ENCODE assay signal across 11 cellular contexts in the genomic region with DNA sequence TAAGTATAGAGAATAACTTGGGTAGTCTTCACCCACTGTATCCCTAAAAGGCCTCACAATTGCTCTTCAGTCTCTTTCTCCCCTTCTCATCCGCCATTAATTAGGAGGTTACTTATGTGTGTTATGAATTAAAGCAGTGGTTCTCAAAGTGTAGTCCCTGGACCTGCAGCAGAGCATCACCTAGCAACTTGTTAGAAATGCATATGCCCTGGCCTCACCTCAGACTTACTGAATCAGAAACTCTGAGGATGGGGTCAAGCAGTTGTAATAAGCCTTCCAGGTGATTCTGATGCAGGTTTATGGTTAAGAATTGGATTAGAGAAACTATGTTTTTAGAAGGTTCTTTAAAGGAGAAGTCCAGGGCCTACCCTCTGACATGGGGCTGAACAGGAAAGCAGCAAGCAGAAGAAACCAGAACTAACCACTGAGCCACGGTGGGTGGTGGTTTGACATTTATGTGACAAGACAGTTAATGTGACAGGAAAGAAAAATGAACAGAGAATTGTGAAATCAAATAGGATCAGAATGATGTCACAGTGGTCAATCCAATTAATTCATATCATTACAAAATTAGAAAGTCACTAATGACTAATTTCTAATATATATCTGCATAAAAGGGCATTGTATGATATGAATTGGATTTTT. TPM values are rescaled to one million over a fixed set of nuclear protein-coding genes. Genes with fewer than 3 reads are reported as not detected.
DNase-seq lines count a peak whose midpoint lies in the region; ATAC-seq, FAIRE-seq and TF ChIP-seq lines count a peak whose summit lies in the region.
"Had no signal": no experiment of that assay in that cellular context is flagged by ENCODE, and none has a peak within 500 bp of the region (broad histone marks: within the 10 kb centered on the region; RNA-seq: fewer than 3 reads in every experiment).

No MANE protein-coding gene starts in this region.

- H3K36me3 Mint-ChIP-seq in CD4-positive, alpha-beta T cell (ENCODE audit: low read depth): no peaks in the 10 kb centered on the region

- peak overlapping the region; percentile 76; the same call in 1 of the 2 replicates for H3K4me2 ChIP-seq in GM12878 (ENCODE audit: control insufficient read depth, insufficient read depth)
- H3K4me2 ChIP-seq: KMS-11 had no signal

- H3K27ac Mint-ChIP-seq in CD4-positive, alpha-beta T cell: no peak overlapping the region

- no peaks in the 10 kb centered on the region for H3K27me3 Mint-ChIP-seq in CD4-positive, alpha-beta T cell

- no peak overlapping the region for H2AFZ ChIP-seq in GM12878 (ENCODE audit: control insufficient read depth, low read depth, low read length)

- POLR2A ChIA-PET in GM12878 (lab: Charles Lee): interaction anchor here (1.0 to 18.6 kb wide), 9 partner anchors 10 to 100 kb away, joined by 3 to 451 read pairs (median 12); a partner anchor contains a TSS
- POLR2A ChIA-PET in CD4-positive, alpha-beta T cell (lab: Charles Lee): no interaction called here

- intact Hi-C loops in GM12878 (cut with micrococcal nuclease; ENCODE audit: unreplicated experiment): loop anchor here (1.0 kb wide), 2 partner anchors 10 to 35 kb away; no protein-coding TSS in a partner anchor
- intact Hi-C loops in CD4-positive, alpha-beta T cell (cut with DNase I, micrococcal nuclease): no loop called here

- no peaks in the 10 kb centered on the region for H3K27me3 ChIP-seq in GM12878 (replicated peaks in 1 of 2; ENCODE audit: control insufficient read depth in 2 of 2, insufficient read depth in 2 of 2, low read length in 1 of 2)
- no peaks in the 10 kb centered on the region for H3K27me3 ChIP-seq in CD4-positive, alpha-beta T cell (ENCODE audit: control insufficient read depth, insufficient read depth, low read length)
- H3K27me3 ChIP-seq: pancreas had no signal

- in situ Hi-C loops in GM12878 (cut with MboI): loop anchor here (5.0 kb wide), 1 partner anchor 39 kb away; no protein-coding TSS in a partner anchor

- TF ChIP-seq EP300 in GM12878 (IDR thresholded peaks at IDR 0.05; ENCODE audit: borderline replicate concordance in 1 of 2, control insufficient read depth in 1 of 2, low read depth in 2 of 2, low read length in 2 of 2): peak; percentile 69 to 73; a peak in 2 of 4 replicates

- RAD21 ChIA-PET in GM12878 (lab: Charles Lee; ENCODE audit: unreplicated experiment): interaction anchor here (0.6 to 9.6 kb wide), 11 partner anchors 9 to 797 kb away, joined by 3 to 141 read pairs (median 60); a partner anchor contains a TSS

- ATAC-seq in GM18870 (IDR thresholded peaks at IDR 0.05; ENCODE audit: unreplicated experiment) (peak; percentile 33), HG03108 (IDR thresholded peaks at IDR 0.05; ENCODE audit: unreplicated experiment) (peak; percentile 30), GM12878 (peak; percentile 67)
- ATAC-seq in CD4-positive, alpha-beta T cell (ENCODE audit: poor library complexity): no peak

- peaks cover 60% of the 10 kb centered on the region for H3K4me1 ChIP-seq in GM12878 (ENCODE audit: control insufficient read depth, insufficient read depth, low read length)
- H3K4me1 ChIP-seq: pancreas had no signal

- DNase-seq in GM12878 (ENCODE audit: low read depth, low spot score) (peak; percentile 86), retina (peak; percentile 10), NCI-H1105 (lab: John Stamatoyannopoulos, UW) (no peak), nucleus accumbens (lab: John Stamatoyannopoulos, UW) (no peak)
- no peak for DNase-seq in stimulated activated CD4-positive, alpha-beta T cell treated with anti-CD3 and anti-CD28 coated beads, Interleukin-12 subunit alpha, Interleukin-12 subunit beta, amount 100 ng/mL, for 4 hours
- no peak for DNase-seq in CD4-positive, alpha-beta T cell
- DNase-seq: pancreas had no signal

- no peaks in the 10 kb centered on the region for H4K20me1 ChIP-seq in GM12878 (ENCODE audit: control insufficient read depth, insufficient read depth)

- no peak for TF ChIP-seq POLR2A in GM12878 (IDR thresholded peaks at IDR 0.05; ENCODE audit: low read depth, low read length)

- peak overlapping the region; percentile 93 for H3K27ac ChIP-seq in GM12878 (ENCODE audit: control insufficient read depth, insufficient read depth)
- H3K27ac ChIP-seq in CD4-positive, alpha-beta T cell (ENCODE audit: low read depth, low read length): no peak overlapping the region
- H3K27ac ChIP-seq: KMS-11 had no signal

- peak; percentile 29; the same call in 1 of the 2 replicates for TF ChIP-seq RAD21 in GM12878 (IDR thresholded peaks at IDR 0.05; ENCODE audit: insufficient read depth, low read depth, low read length)

- CTCF ChIA-PET in GM12878 (lab: Yijun Ruan, JAX): interaction anchor here (0.7 to 3.9 kb wide), 11 partner anchors 9 to 100 kb away, joined by 3 to 28 read pairs (median 11); a partner anchor contains a TSS
- CTCF ChIA-PET in CD4-positive, alpha-beta T cell (lab: Charles Lee): no interaction called here

- H3K9me3 Mint-ChIP-seq in CD4-positive, alpha-beta T cell: no peaks in the 10 kb centered on the region

- BruUV-seq in GM12878 (replicated peaks; lab: Mats Ljungman, UMichigan): TSS peak; percentile 95

- 0% methylated on average over 2 of the region's 2 CpGs for WGBS in GM12878 (ENCODE audit: insufficient coverage, insufficient replicate concordance, low lambda C conversion rate, missing lambda C conversion rate)

- peaks cover 97% of the 10 kb centered on the region for H3K79me2 ChIP-seq in GM12878 (ENCODE audit: control insufficient read depth, insufficient read depth, low read length)

- no peak for TF ChIP-seq CTCF in GM12878 (IDR thresholded peaks at IDR 0.05 in 2 of 3, conservative IDR thresholded peaks at IDR 0.05 in 1 of 3; ENCODE audit: control insufficient read depth in 2 of 3, extremely low read depth in 1 of 3, insufficient read depth in 1 of 3, low read depth in 3 of 3, low read length in 3 of 3)
- TF ChIP-seq CTCF in CD4-positive, alpha-beta T cell (IDR thresholded peaks at IDR 0.05): no peak

- no peak overlapping the region for H3K4me3 Mint-ChIP-seq in CD4-positive, alpha-beta T cell

- SMC1A ChIA-PET in GM12878 (lab: Charles Lee; ENCODE audit: uncharacterized antibody, unreplicated experiment): interaction anchor here (1.0 to 27.8 kb wide), 9 partner anchors 9 to 100 kb away, joined by 3 to 795 read pairs (median 16); a partner anchor contains a TSS

- peaks cover 6 to 8% of the 10 kb centered on the region in 2 experiments for H3K36me3 ChIP-seq in GM12878 (ENCODE audit: control insufficient read depth in 2 of 2, insufficient read depth in 2 of 2, low read length in 1 of 2)
- H3K36me3 ChIP-seq: pancreas had no signal

- no peaks in the 10 kb centered on the region; the same call in 2 of the 3 replicates for H3K9me3 ChIP-seq in GM12878 (replicated peaks; ENCODE audit: control insufficient read depth, insufficient read depth, low read length)
- no peaks in the 10 kb centered on the region for H3K9me3 ChIP-seq in CD4-positive, alpha-beta T cell (ENCODE audit: control insufficient read depth, low read length)
- H3K9me3 ChIP-seq: pancreas had no signal

- H3K4me3 ChIP-seq in GM12878: no peak overlapping the region
- H3K4me3 ChIP-seq: pancreas had no signal

- peak overlapping the region; percentile 41 for H3K9ac ChIP-seq in GM12878 (ENCODE audit: control insufficient read depth, insufficient read depth, low read length)
- H3K9ac ChIP-seq: KMS-11 had no signal

- no peaks in the 10 kb centered on the region for H3K4me1 Mint-ChIP-seq in CD4-positive, alpha-beta T cell (ENCODE audit: low read depth)

- FAIRE-seq in GM12878 (lab: Jason Lieb, UNC): no peak
- FAIRE-seq: endometrium, pancreas had no signal

TF ChIP-seq in GM12878, 131 proteins besides CTCF, POLR2A, EP300 and RAD21 (continues in another document):
- TF ChIP-seq, protein P1, sequence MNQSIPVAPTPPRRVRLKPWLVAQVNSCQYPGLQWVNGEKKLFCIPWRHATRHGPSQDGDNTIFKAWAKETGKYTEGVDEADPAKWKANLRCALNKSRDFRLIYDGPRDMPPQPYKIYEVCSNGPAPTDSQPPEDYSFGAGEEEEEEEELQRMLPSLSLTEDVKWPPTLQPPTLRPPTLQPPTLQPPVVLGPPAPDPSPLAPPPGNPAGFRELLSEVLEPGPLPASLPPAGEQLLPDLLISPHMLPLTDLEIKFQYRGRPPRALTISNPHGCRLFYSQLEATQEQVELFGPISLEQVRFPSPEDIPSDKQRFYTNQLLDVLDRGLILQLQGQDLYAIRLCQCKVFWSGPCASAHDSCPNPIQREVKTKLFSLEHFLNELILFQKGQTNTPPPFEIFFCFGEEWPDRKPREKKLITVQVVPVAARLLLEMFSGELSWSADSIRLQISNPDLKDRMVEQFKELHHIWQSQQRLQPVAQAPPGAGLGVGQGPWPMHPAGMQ (IDR thresholded peaks at IDR 0.05; ENCODE audit: borderline replicate concordance): no peak
- no peak for TF ChIP-seq EED (IDR thresholded peaks at IDR 0.05; ENCODE audit: low read depth)
- peak; percentile 27; the same call in 1 of the 2 replicates for TF ChIP-seq DPF2 (IDR thresholded peaks at IDR 0.05)
- 0 out of 2 replicates have a peak, but pooled peaks have one; percentile 8 for TF ChIP-seq BMI1 (IDR thresholded peaks at IDR 0.05; ENCODE audit: borderline replicate concordance)
- peak; percentile 92 for TF ChIP-seq RUNX3 (IDR thresholded peaks at IDR 0.05; ENCODE audit: low read length)
- TF ChIP-seq IKZF1 (conservative IDR thresholded peaks at IDR 0.05): no peak
- no peak for TF ChIP-seq MEF2A (IDR thresholded peaks at IDR 0.05; ENCODE audit: insufficient read depth, low read depth, low read length)

RNA-seq across cellular contexts. Expression of a gene that starts 37.6 kb away (rescaled TPM):
- 1,304 and 1,321 TPM in 2 replicates for total RNA-seq in GM12878 (2013; cell fraction: nucleolus; rRNA removed)
- total RNA-seq in GM12878 (2014; rRNA removed) (174 and 207 TPM in 2 replicates), GM12878 (2014; rRNA removed; fragmentation: Illumina TruSeq; extraction: Trizol) (211 and 225 TPM in 2 replicates), GM12878 (2021) (191 and 192 TPM in 2 replicates)
- 134 TPM for polyA plus RNA-seq in GM12878 (2011; ENCODE audit: low read depth)
- polyA plus RNA-seq in GM12878 (2011; rRNA removed) (413 and 501 TPM in 2 replicates), GM12878 (2014; fragmentation: Illumina TruSeq; extraction: Trizol) (267 and 329 TPM in 2 replicates), GM12878 (2014; fragmentation: Nextera tagmentation; extraction: Ambion mirVana) (100 to 1,000 TPM; 110 to 113 TPM), GM12878 (2014; rRNA removed) (126 and 147 TPM in 2 replicates), GM12878 (2016; fragmentation: Nextera tagmentation; extraction: Ambion mirVana) (100 to 1,000 TPM; 129 to 137 TPM)
- 240 and 247 TPM in 2 replicates for polyA plus RNA-seq in GM12878 (2011; cell fraction: cytosol; rRNA removed)
- polyA plus RNA-seq in GM12878 (2011; cell fraction: nucleus; rRNA removed): 347 and 487 TPM in 2 replicates
- 141 and 153 TPM in 2 replicates for polyA plus RNA-seq in GM12878 (2012)
- polyA minus RNA-seq in GM12878 (2011; rRNA and poly(A)+ RNA removed): 467 and 533 TPM in 2 replicates
- polyA minus RNA-seq in GM12878 (2011; cell fraction: cytosol; rRNA and poly(A)+ RNA removed): 132 and 154 TPM in 2 replicates
- polyA minus RNA-seq in GM12878 (2011; cell fraction: nucleus; rRNA and poly(A)+ RNA removed): 363 and 434 TPM in 2 replicates
- total RNA-seq in CD4-positive, alpha-beta T cell: under 1 TPM; 0.64 to 0.82 TPM

Comparison
In these comparisons a context has a peak if more than half of its experiments do, and no peak if none do; other contexts are left out.
1. DNase-seq: peak in GM12878 (single experiment) and retina (single experiment); none in NCI-H1105 (single experiment), stimulated activated CD4-positive, alpha-beta T cell treated with anti-CD3 and anti-CD28 coated beads, Interleukin-12 subunit alpha, Interleukin-12 subunit beta, amount 100 ng/mL, for 4 hours (single experiment), nucleus accumbens (0 of 56) and CD4-positive, alpha-beta T cell (0 of 10).
2. RNA of a gene that starts 37.6 kb away (total RNA-seq): 174 to 1,321 TPM in GM12878; 0.64 to 0.82 TPM in CD4-positive, alpha-beta T cell; every median in the first group is over 10 times any median in the second.